ENCODE assay signal across 1 cellular context in the genomic region with DNA sequence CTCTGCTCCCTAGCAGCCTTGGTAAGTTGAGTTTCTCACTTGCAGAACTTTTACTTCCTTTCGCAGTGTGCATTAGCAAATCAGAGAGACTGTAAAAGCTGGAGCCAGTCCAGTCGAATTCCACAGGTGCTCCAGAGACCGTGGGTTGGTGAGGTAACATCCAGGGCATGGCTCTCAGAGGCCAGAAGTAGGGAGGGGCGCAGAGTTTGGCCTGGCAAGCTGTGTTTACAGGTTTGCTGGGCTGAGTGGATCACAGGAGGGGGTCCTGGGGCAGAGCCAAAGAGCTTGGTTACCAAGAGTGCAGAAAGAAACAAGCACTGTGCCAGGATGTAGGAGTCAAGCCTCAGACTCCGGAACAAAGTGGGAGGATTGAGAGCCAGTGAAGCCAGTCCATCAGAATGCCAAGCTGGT.
TF ChIP-seq lines count a peak whose summit lies in the region.

No MANE protein-coding gene starts in this region.

TF ChIP-seq in WTC11, 78 proteins besides CTCF, POLR2A, EP300 and RAD21 (continued from another document):
- TF ChIP-seq, protein P1, sequence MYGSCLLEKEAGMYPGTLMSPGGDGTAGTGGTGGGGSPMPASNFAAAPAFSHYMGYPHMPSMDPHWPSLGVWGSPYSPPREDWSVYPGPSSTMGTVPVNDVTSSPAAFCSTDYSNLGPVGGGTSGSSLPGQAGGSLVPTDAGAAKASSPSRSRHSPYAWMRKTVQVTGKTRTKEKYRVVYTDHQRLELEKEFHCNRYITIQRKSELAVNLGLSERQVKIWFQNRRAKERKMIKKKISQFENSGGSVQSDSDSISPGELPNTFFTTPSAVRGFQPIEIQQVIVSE (CRISPR knock-in tag; IDR thresholded peaks at IDR 0.05; ENCODE audit: borderline replicate concordance) = no peak
- TF ChIP-seq HMGA2 (CRISPR knock-in tag; IDR thresholded peaks at IDR 0.05) = no peak
- TF ChIP-seq, protein P2, sequence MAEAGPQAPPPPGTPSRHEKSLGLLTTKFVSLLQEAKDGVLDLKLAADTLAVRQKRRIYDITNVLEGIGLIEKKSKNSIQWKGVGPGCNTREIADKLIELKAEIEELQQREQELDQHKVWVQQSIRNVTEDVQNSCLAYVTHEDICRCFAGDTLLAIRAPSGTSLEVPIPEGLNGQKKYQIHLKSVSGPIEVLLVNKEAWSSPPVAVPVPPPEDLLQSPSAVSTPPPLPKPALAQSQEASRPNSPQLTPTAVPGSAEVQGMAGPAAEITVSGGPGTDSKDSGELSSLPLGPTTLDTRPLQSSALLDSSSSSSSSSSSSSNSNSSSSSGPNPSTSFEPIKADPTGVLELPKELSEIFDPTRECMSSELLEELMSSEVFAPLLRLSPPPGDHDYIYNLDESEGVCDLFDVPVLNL (CRISPR knock-in tag; IDR thresholded peaks at IDR 0.05; ENCODE audit: borderline replicate concordance, low read depth) = no peak
- TF ChIP-seq NFATC4 (CRISPR knock-in tag; IDR thresholded peaks at IDR 0.05) = no peak
TF ChIP-seq in WTC11: peak in this region for 0.
